1 cellular context compared by ENCODE assay signal in genomic region chr12:64109706-64110105, GRCh38.
TF ChIP-seq lines count a peak whose summit lies in the region.

No MANE protein-coding gene starts in this region.

TF ChIP-seq in IMR-90, 13 proteins besides CTCF, POLR2A, EP300 and RAD21 (continued from another document):
- no peak for TF ChIP-seq ELK1 (IDR thresholded peaks at IDR 0.05; ENCODE audit: borderline replicate concordance, low read depth, low read length)
- TF ChIP-seq, protein P1, sequence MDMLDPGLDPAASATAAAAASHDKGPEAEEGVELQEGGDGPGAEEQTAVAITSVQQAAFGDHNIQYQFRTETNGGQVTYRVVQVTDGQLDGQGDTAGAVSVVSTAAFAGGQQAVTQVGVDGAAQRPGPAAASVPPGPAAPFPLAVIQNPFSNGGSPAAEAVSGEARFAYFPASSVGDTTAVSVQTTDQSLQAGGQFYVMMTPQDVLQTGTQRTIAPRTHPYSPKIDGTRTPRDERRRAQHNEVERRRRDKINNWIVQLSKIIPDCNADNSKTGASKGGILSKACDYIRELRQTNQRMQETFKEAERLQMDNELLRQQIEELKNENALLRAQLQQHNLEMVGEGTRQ (IDR thresholded peaks at IDR 0.05; ENCODE audit: low read depth, low read length) = no peak
- TF ChIP-seq RFX5 (IDR thresholded peaks at IDR 0.05; ENCODE audit: low read depth, low read length) = no peak
- TF ChIP-seq MAZ (IDR thresholded peaks at IDR 0.05; ENCODE audit: borderline replicate concordance, low read depth, low read length) = no peak
